18 cellular contexts compared by ENCODE assay signal in genomic region chr3:189794518-189794917, GRCh38.
"Had no signal": no experiment of that assay in that cellular context is flagged by ENCODE, and none has a peak within 500 bp of the region (broad histone marks: within the 10 kb centered on the region; RNA-seq: fewer than 3 reads in every experiment).

No MANE protein-coding gene starts in this region.

- DNase-seq: activated CD4-positive, alpha-beta T cell treated with anti-CD3 and anti-CD28 coated beads, Interleukin-2, amount 10 ng/mL, durations not matched to agents 7 days and 5 days; activated CD8-positive, alpha-beta memory T cell treated with anti-CD3 and anti-CD28 coated beads, Interleukin-2, amount 50 U/mL, for 4 hours; activated CD8-positive, alpha-beta T cell treated with anti-CD3 and anti-CD28 coated beads, Interleukin-2, amount 10 ng/mL, durations not matched to agents 7 days and 5 days; activated effector memory CD4-positive, alpha-beta T cell treated with Interleukin-2 at 50 U/mL for 16 hours; activated naive CD4-positive, alpha-beta T cell treated with anti-CD3 and anti-CD28 coated beads, Interleukin-2, amount 50 U/mL, for 16 hours; activated T-cell treated with anti-CD3 and anti-CD28 coated beads, Interleukin-2, amount 50 U/mL, for 4 hours; aorta; brain microvascular endothelial cell; central memory CD4-positive, alpha-beta T cell; dorsolateral prefrontal cortex; heart right ventricle; left ventricle myocardium superior; retina; stimulated activated naive B cell treated with anti-CD40 and anti-IgM and Interleukin-4, amounts not matched to agents 10 μg/mL and 1 μg/mL and 100 μg/mL, for 72 hours; thyroid gland had no signal

- H3K27me3 ChIP-seq: brain microvascular endothelial cell, gastroesophageal sphincter, heart right ventricle, thyroid gland had no signal

- H3K4me1 Mint-ChIP-seq: neural crest cell had no signal

- H3K27ac Mint-ChIP-seq: activated CD4-positive, alpha-beta T cell treated with anti-CD3 and anti-CD28 coated beads, Interleukin-2, amount 10 ng/mL, durations not matched to agents 7 days and 5 days; activated CD8-positive, alpha-beta T cell treated with anti-CD3 and anti-CD28 coated beads, Interleukin-2, amount 10 ng/mL, durations not matched to agents 7 days and 5 days; memory B cell; stimulated activated naive B cell treated with anti-CD40 and anti-IgM and Interleukin-4, amounts not matched to agents 10 μg/mL and 1 μg/mL and 100 μg/mL, for 72 hours had no signal

- H3K27ac ChIP-seq: brain microvascular endothelial cell, dorsolateral prefrontal cortex, gastroesophageal sphincter, heart right ventricle, thyroid gland had no signal

- H3K36me3 Mint-ChIP-seq: memory B cell; stimulated activated naive B cell treated with anti-CD40 and anti-IgM and Interleukin-4, amounts not matched to agents 10 μg/mL and 1 μg/mL and 100 μg/mL, for 72 hours had no signal

- H3K36me3 ChIP-seq: brain microvascular endothelial cell, gastroesophageal sphincter, heart right ventricle, thyroid gland had no signal

- H3K9me3 Mint-ChIP-seq: activated CD4-positive, alpha-beta T cell treated with anti-CD3 and anti-CD28 coated beads, Interleukin-2, amount 10 ng/mL, durations not matched to agents 7 days and 5 days; activated T-cell treated with anti-CD3 and anti-CD28 coated beads, Interleukin-2, amount 50 U/mL, for 4 hours; memory B cell; neural crest cell; stimulated activated naive B cell treated with anti-CD40 and anti-IgM and Interleukin-4, amounts not matched to agents 10 μg/mL and 1 μg/mL and 100 μg/mL, for 72 hours had no signal

- H3K9me3 ChIP-seq: gastroesophageal sphincter, heart right ventricle, thyroid gland had no signal

- ATAC-seq: activated CD8-positive, alpha-beta T cell treated with anti-CD3 and anti-CD28 coated beads, Interleukin-2, amount 10 ng/mL, durations not matched to agents 7 days and 5 days; activated T-cell treated with anti-CD3 and anti-CD28 coated beads, Interleukin-2, amount 50 U/mL, for 4 hours; gastroesophageal sphincter; heart right ventricle; left ventricle myocardium superior; stimulated activated naive B cell treated with anti-CD40 and anti-IgM and Interleukin-4, amounts not matched to agents 10 μg/mL and 1 μg/mL and 100 μg/mL, for 72 hours had no signal

- H3K4me3 Mint-ChIP-seq: activated CD4-positive, alpha-beta T cell treated with anti-CD3 and anti-CD28 coated beads, Interleukin-2, amount 10 ng/mL, durations not matched to agents 7 days and 5 days; activated CD8-positive, alpha-beta T cell treated with anti-CD3 and anti-CD28 coated beads, Interleukin-2, amount 10 ng/mL, durations not matched to agents 7 days and 5 days; activated T-cell treated with anti-CD3 and anti-CD28 coated beads, Interleukin-2, amount 50 U/mL, for 4 hours; memory B cell; neural crest cell; stimulated activated naive B cell treated with anti-CD40 and anti-IgM and Interleukin-4, amounts not matched to agents 10 μg/mL and 1 μg/mL and 100 μg/mL, for 72 hours had no signal

- H3K4me1 ChIP-seq: gastroesophageal sphincter, thyroid gland had no signal

- H3K27me3 Mint-ChIP-seq: activated CD4-positive, alpha-beta T cell treated with anti-CD3 and anti-CD28 coated beads, Interleukin-2, amount 10 ng/mL, durations not matched to agents 7 days and 5 days; memory B cell; stimulated activated naive B cell treated with anti-CD40 and anti-IgM and Interleukin-4, amounts not matched to agents 10 μg/mL and 1 μg/mL and 100 μg/mL, for 72 hours had no signal

- H3K4me3 ChIP-seq: dorsolateral prefrontal cortex, gastroesophageal sphincter, heart right ventricle, thyroid gland had no signal
